8 cellular contexts compared by ENCODE assay signal in the genomic region with DNA sequence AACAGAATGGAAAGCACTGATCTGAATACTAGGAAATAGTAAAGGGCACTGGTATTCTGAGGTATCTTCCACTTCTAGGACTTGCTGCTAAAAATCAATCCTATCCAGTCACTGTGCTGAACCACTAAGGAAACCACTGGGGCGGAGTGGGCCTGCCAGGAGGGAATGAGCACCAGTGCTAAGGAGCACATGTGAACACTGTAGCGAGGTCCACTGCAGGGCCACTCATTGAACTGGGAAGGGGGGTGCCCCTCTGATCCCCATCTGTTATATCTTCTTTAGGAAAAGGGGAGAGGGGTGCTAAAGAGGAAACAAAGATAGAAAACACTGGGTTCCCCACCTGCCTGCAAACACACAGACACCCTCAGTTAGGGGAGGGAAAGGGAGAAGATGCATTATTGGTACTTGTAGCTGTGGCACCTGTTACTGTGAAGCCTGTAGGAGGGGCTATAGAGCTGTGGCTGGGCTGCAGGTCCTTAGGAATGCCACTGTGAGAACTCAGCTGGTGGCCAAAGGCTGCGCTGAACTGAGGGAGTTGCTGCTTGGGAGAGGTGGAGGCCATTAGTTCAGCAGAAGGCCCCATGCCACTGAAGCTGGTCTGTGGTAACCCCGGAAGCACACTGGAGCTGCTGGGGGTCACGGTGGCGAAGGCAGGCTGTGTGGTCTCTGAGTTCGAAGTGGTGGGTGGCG.
A peak's percentile ranks its signal among the peaks of the same experiment; 100 is the strongest.
DNase-seq lines count a peak whose midpoint lies in the region.

No MANE protein-coding gene starts in this region.

- no peaks in the 10 kb centered on the region for H3K27me3 ChIP-seq in Karpas-422 (ENCODE audit: low read length)

- H3K4me1 ChIP-seq in Karpas-422 (ENCODE audit: low read length): peaks cover 24% of the 10 kb centered on the region

- H3K27ac ChIP-seq in Karpas-422 (ENCODE audit: low read length): no peak overlapping the region

- peaks cover 95% of the 10 kb centered on the region for H3K36me3 Mint-ChIP-seq in activated T-cell treated with anti-CD3 and anti-CD28 coated beads, Interleukin-2, amount 50 U/mL, for 24 hours (ENCODE audit: low read depth)

- no peak overlapping the region for H3K4me2 ChIP-seq in Karpas-422 (ENCODE audit: low read depth, low read length, poor library complexity, severe bottlenecking)

- H3K4me3 ChIP-seq in Karpas-422 (ENCODE audit: low read length): no peak overlapping the region

- H3K79me2 ChIP-seq in Karpas-422 (ENCODE audit: low read length): peaks cover 11% of the 10 kb centered on the region; the same call in 1 of the 2 replicates

- H2AFZ ChIP-seq in Karpas-422 (ENCODE audit: low read length): no peak overlapping the region

- H3K9me2 ChIP-seq in Karpas-422 (replicated peaks; ENCODE audit: insufficient read depth, low read length): no peaks in the 10 kb centered on the region

- no peaks in the 10 kb centered on the region for H3K27me3 Mint-ChIP-seq in activated T-cell treated with anti-CD3 and anti-CD28 coated beads, Interleukin-2, amount 50 U/mL, for 24 hours

- 0 out of 2 replicates have a peak, but pooled peaks cover 9% of the 10 kb centered on the region for H3K36me3 ChIP-seq in Karpas-422 (ENCODE audit: insufficient read depth, low read length)

- DNase-seq in activated T-cell treated with anti-CD3 and anti-CD28 coated beads for 48 hours (ENCODE audit: low read depth): peak; percentile 6
- no peak for DNase-seq in activated T-cell treated with anti-CD3 and anti-CD28 coated beads, Interleukin-2, amount 50 U/mL, for 24 hours
- peak; percentile 74 for DNase-seq in Karpas-422
- DNase-seq in cerebellar cortex (ENCODE audit: low spot score): peak; percentile 44
- DNase-seq in renal cortical epithelial cell (ENCODE audit: low read depth): peak; percentile 36
- no peak for DNase-seq in dedifferentiated amniotic fluid mesenchymal stem cell (ENCODE audit: extremely low spot score)
- DNase-seq in NK-92 treated with Interleukin-12 subunit alpha and Interleukin-12 subunit beta, amount 100 ng/mL, for 24 hours (lab: John Stamatoyannopoulos, UW): no peak
- DNase-seq in NCI-H2196 treated with DMSO at 0.1 percent for 48 hours (lab: John Stamatoyannopoulos, UW; ENCODE audit: unreplicated experiment): no peak

- H3K4me3 Mint-ChIP-seq in activated T-cell treated with anti-CD3 and anti-CD28 coated beads, Interleukin-2, amount 50 U/mL, for 24 hours: no peak overlapping the region

- no peak overlapping the region for H3K9ac ChIP-seq in Karpas-422 (ENCODE audit: low read length)

- no peaks in the 10 kb centered on the region for H3K9me3 Mint-ChIP-seq in activated T-cell treated with anti-CD3 and anti-CD28 coated beads, Interleukin-2, amount 50 U/mL, for 24 hours

- H3K4me1 Mint-ChIP-seq in activated T-cell treated with anti-CD3 and anti-CD28 coated beads, Interleukin-2, amount 50 U/mL, for 24 hours (ENCODE audit: low read depth): no peaks in the 10 kb centered on the region

- H3K27ac Mint-ChIP-seq in activated T-cell treated with anti-CD3 and anti-CD28 coated beads, Interleukin-2, amount 50 U/mL, for 24 hours: no peak overlapping the region

- no peaks in the 10 kb centered on the region for H3K9me3 ChIP-seq in Karpas-422 (ENCODE audit: low read length)

- no peaks in the 10 kb centered on the region for H4K20me1 ChIP-seq in Karpas-422 (ENCODE audit: insufficient read depth, low read depth, low read length)

Comparison
In these comparisons a context has a peak if more than half of its experiments do, and no peak if none do; other contexts are left out.
1. DNase-seq: peak in activated T-cell treated with anti-CD3 and anti-CD28 coated beads for 48 hours (single experiment), Karpas-422 (single experiment), cerebellar cortex (single experiment) and renal cortical epithelial cell (single experiment); none in activated T-cell treated with anti-CD3 and anti-CD28 coated beads, Interleukin-2, amount 50 U/mL, for 24 hours (single experiment), dedifferentiated amniotic fluid mesenchymal stem cell (single experiment), NK-92 treated with Interleukin-12 subunit alpha and Interleukin-12 subunit beta, amount 100 ng/mL, for 24 hours (single experiment) and NCI-H2196 treated with DMSO at 0.1 percent for 48 hours (single experiment).